In genomic region chr11:65557280-65558001, GRCh38 we compare ENCODE assay signal across 6 cellular contexts. TPM values are rescaled to one million over a fixed set of nuclear protein-coding genes. Genes with fewer than 3 reads are reported as not detected.
A peak's percentile ranks its signal among the peaks of the same experiment; 100 is the strongest.
DNase-seq lines count a peak whose midpoint lies in the region; ATAC-seq and TF ChIP-seq lines count a peak whose summit lies in the region.

No MANE protein-coding gene starts in this region.

- H3K27ac ChIP-seq in ascending aorta (peak overlapping the region; percentile 97 to 99), muscle layer of duodenum (ENCODE audit: low read length) (peak overlapping the region; percentile 58)

- H3K9me3 ChIP-seq in ascending aorta = no peaks in the 10 kb centered on the region
- H3K9me3 ChIP-seq in muscle layer of duodenum (ENCODE audit: control insufficient read depth in 1 of 2, low read length in 2 of 2) = no peaks in the 10 kb centered on the region

- ATAC-seq in HG03097 (IDR thresholded peaks at IDR 0.05; ENCODE audit: low FRiP score, unreplicated experiment) = no peak

- DNase-seq in Daoy (ENCODE audit: low read depth) (peak; percentile 36), ascending aorta (ENCODE audit: low spot score in 2 of 2) (no peak), mesenteric fat pad (ENCODE audit: low spot score) (no peak)
- DNase-seq in stimulated activated CD4-positive, alpha-beta T cell treated with anti-CD3 and anti-CD28 coated beads, Interleukin-4, amount 100 ng/mL, for 4 hours = no peak

- peak overlapping the region; percentile 79 to 82 for H3K4me3 ChIP-seq in ascending aorta
- H3K4me3 ChIP-seq in muscle layer of duodenum (ENCODE audit: low read depth in 1 of 2, low read length in 2 of 2) = peak overlapping the region; percentile 44 to 66

- intact Hi-C loops in ascending aorta (cut with DNase I) = loop anchor here (1.0 to 5.0 kb wide), 3 partner anchors 13 to 105 kb away; partner anchors contain the start of genes RELA and ZNRD2

- H3K4me1 ChIP-seq in ascending aorta (peaks cover 26 to 68% of the 10 kb centered on the region in 2 donors), muscle layer of duodenum (ENCODE audit: control insufficient read depth in 1 of 2, insufficient read depth in 2 of 2, low read length in 2 of 2) (peaks cover 14 to 64% of the 10 kb centered on the region in 2 donors)

- no peaks in the 10 kb centered on the region for H3K27me3 ChIP-seq in ascending aorta
- no peaks in the 10 kb centered on the region for H3K27me3 ChIP-seq in muscle layer of duodenum (ENCODE audit: low read depth, low read length)

- no peak for TF ChIP-seq CTCF in ascending aorta (IDR thresholded peaks at IDR 0.05)

- H3K36me3 ChIP-seq in ascending aorta = peaks cover 15 to 16% of the 10 kb centered on the region in 2 donors
- H3K36me3 ChIP-seq in muscle layer of duodenum (ENCODE audit: control insufficient read depth in 1 of 2, insufficient read depth in 2 of 2, low read length in 2 of 2) = no peaks in the 10 kb centered on the region

RNA-seq across cellular contexts. Expression of gene LTBP3, which starts 0.7 kb away (rescaled TPM):
- total RNA-seq in Daoy (2014; rRNA removed; shearing (Covaris generic)) = 31.0 and 49.4 TPM in 2 replicates
- total RNA-seq in ascending aorta (702 TPM), mesenteric fat pad (91.9 TPM)

RNA-seq across cellular contexts. Expression of gene ZNRD2, which starts 12.8 kb away (rescaled TPM):
- total RNA-seq in Daoy (2014; rRNA removed; shearing (Covaris generic)) = 77.3 and 117 TPM in 2 replicates
- total RNA-seq in ascending aorta = 157 TPM
- total RNA-seq in mesenteric fat pad = 34.9 TPM

RNA-seq across cellular contexts. Expression of gene FAM89B, which starts 14.9 kb away (rescaled TPM):
- 23.7 and 30.2 TPM in 2 replicates for total RNA-seq in Daoy (2014; rRNA removed; shearing (Covaris generic))
- total RNA-seq in ascending aorta (104 TPM), mesenteric fat pad (37.4 TPM)

RNA-seq across cellular contexts. Expression of gene EHBP1L1, which starts 18.4 kb away (rescaled TPM):
- total RNA-seq in Daoy (2014; rRNA removed; shearing (Covaris generic)) = 30.9 and 34.2 TPM in 2 replicates
- 418 TPM for total RNA-seq in ascending aorta
- 78.6 TPM for total RNA-seq in mesenteric fat pad

RNA-seq across cellular contexts. Expression of gene SCYL1, which starts 32.6 kb away (rescaled TPM):
- total RNA-seq in Daoy (2014; rRNA removed; shearing (Covaris generic)) = 69.4 and 84.5 TPM in 2 replicates
- total RNA-seq in ascending aorta (220 TPM), mesenteric fat pad (87.0 TPM)
